2 cellular contexts compared by ENCODE assay signal in genomic region chr4:154781983-154782293, GRCh38.
TF ChIP-seq lines count a peak whose summit lies in the region.

No MANE protein-coding gene starts in this region.

TF ChIP-seq in GM23338, 12 proteins besides CTCF, POLR2A, EP300 and RAD21:
- TF ChIP-seq ETS1 (IDR thresholded peaks at IDR 0.05), result no peak
- no peak for TF ChIP-seq POLR2AphosphoS5 (IDR thresholded peaks at IDR 0.05; ENCODE audit: low read depth)
- no peak for TF ChIP-seq STAT1 (IDR thresholded peaks at IDR 0.05; ENCODE audit: unreplicated experiment)
- no peak for TF ChIP-seq JUNB (IDR thresholded peaks at IDR 0.05; ENCODE audit: unreplicated experiment)
- TF ChIP-seq ZNF331 (CRISPR knock-in tag; IDR thresholded peaks at IDR 0.05; ENCODE audit: low read depth), result no peak
- no peak for TF ChIP-seq ZNF462 (CRISPR knock-in tag; IDR thresholded peaks at IDR 0.05)
- no peak for TF ChIP-seq NANOG (IDR thresholded peaks at IDR 0.05; ENCODE audit: borderline replicate concordance)
- no peak for TF ChIP-seq CREB1 (CRISPR knock-in tag; IDR thresholded peaks at IDR 0.05; ENCODE audit: low read depth)
- TF ChIP-seq ZNF114 (CRISPR knock-in tag; IDR thresholded peaks at IDR 0.05), result no peak
- TF ChIP-seq EZH2phosphoT487 (IDR thresholded peaks at IDR 0.05; ENCODE audit: unreplicated experiment), result no peak
- no peak for TF ChIP-seq REST (IDR thresholded peaks at IDR 0.05; ENCODE audit: unreplicated experiment)
- TF ChIP-seq EZH2 (IDR thresholded peaks at IDR 0.05; ENCODE audit: low read depth, unreplicated experiment), result no peak

TF ChIP-seq in H1, 55 proteins besides CTCF, POLR2A, EP300 and RAD21:
- TF ChIP-seq SIRT6 (IDR thresholded peaks at IDR 0.05; ENCODE audit: low read length) (no peak), CHD1 (IDR thresholded peaks at IDR 0.05; ENCODE audit: low read depth, low read length) (no peak), SUZ12 (IDR thresholded peaks at IDR 0.05; ENCODE audit: low read length) (no peak), TAF1 (IDR thresholded peaks at IDR 0.05; ENCODE audit: low read depth, low read length) (no peak), ZNF274 (IDR thresholded peaks at IDR 0.05; ENCODE audit: borderline replicate concordance, extremely low read depth, low read length) (no peak), SP2 (IDR thresholded peaks at IDR 0.05; ENCODE audit: low read length) (no peak), POU5F1 (IDR thresholded peaks at IDR 0.05; ENCODE audit: low read depth, low read length) (no peak), MAX (IDR thresholded peaks at IDR 0.05) (no peak), JUN (IDR thresholded peaks at IDR 0.05; ENCODE audit: low read depth, low read length) (no peak), TAF7 (optimal IDR thresholded peaks at IDR 0.05; ENCODE audit: borderline replicate concordance, low read depth, low read length) (no peak), KDM1A (IDR thresholded peaks at IDR 0.05; ENCODE audit: borderline replicate concordance, low read length) (no peak)
TF ChIP-seq in H1: peak in this region for 0.
